ENCODE assay signal across 8 cellular contexts in genomic region chr6:38871745-38872568, GRCh38.
A peak's percentile ranks its signal among the peaks of the same experiment; 100 is the strongest.
DNase-seq lines count a peak whose midpoint lies in the region; ATAC-seq and TF ChIP-seq lines count a peak whose summit lies in the region.

No MANE protein-coding gene starts in this region.

- no peak overlapping the region for H3K27ac ChIP-seq in RWPE1

- CTCF ChIA-PET in RWPE1 (lab: Yijun Ruan, JAX) = interaction anchor here (0.6 to 2.6 kb wide), 10 partner anchors 26 to 1779 kb away, joined by 3 to 13 read pairs (median 3); no protein-coding TSS in a partner anchor

- peak; percentile 87 for TF ChIP-seq CTCF in RWPE1 (conservative IDR thresholded peaks at IDR 0.05; ENCODE audit: low read depth)

- POLR2A ChIA-PET in RWPE1 (lab: Yijun Ruan, JAX; ENCODE audit: low non-redundant PET) = no interaction called here

- peak; percentile 22 for DNase-seq in DMS153 (lab: John Stamatoyannopoulos, UW)
- peak; percentile 55 for DNase-seq in Jurkat, Clone E6-1 (ENCODE audit: low read depth, low spot score)
- DNase-seq in RWPE1 (ENCODE audit: low spot score) = peak; percentile 34
- DNase-seq in activated naive CD4-positive, alpha-beta T cell treated with Interleukin-2 at 50 U/mL for 16 hours = peak; percentile 70
- peak; percentile 38 for DNase-seq in glomerular visceral epithelial cell (ENCODE audit: extremely low spot score)
- DNase-seq in putamen (ENCODE audit: low spot score) = peak; percentile 26

- ATAC-seq in GM18519 (IDR thresholded peaks at IDR 0.05; ENCODE audit: low FRiP score, unreplicated experiment) (no peak), GM18511 (IDR thresholded peaks at IDR 0.05; ENCODE audit: unreplicated experiment) (no peak)

- no peak overlapping the region for H3K4me3 ChIP-seq in Jurkat, Clone E6-1 (ENCODE audit: low read length)
